ENCODE assay signal across 12 cellular contexts in genomic region chr3:171950373-171950772, GRCh38.
A peak's percentile ranks its signal among the peaks of the same experiment; 100 is the strongest.
DNase-seq lines count a peak whose midpoint lies in the region; ATAC-seq and TF ChIP-seq lines count a peak whose summit lies in the region.
"Had no signal": no experiment of that assay in that cellular context is flagged by ENCODE, and none has a peak within 500 bp of the region (broad histone marks: within the 10 kb centered on the region; RNA-seq: fewer than 3 reads in every experiment).

No MANE protein-coding gene starts in this region.

- ATAC-seq in HCT116 = peak; percentile 80
- ATAC-seq in GM19395 (IDR thresholded peaks at IDR 0.05; ENCODE audit: unreplicated experiment) = no peak
- ATAC-seq: mucosa of descending colon had no signal

- CTCF ChIA-PET in HCT116 (lab: Charles Lee) = no interaction called here

- POLR2A ChIA-PET in HCT116 (lab: Charles Lee) = no interaction called here

- no TSS peak for BruUV-seq in HCT116 (replicated peaks; lab: Mats Ljungman, UMichigan)

- no peaks in the 10 kb centered on the region for H4K20me1 ChIP-seq in HCT116 (ENCODE audit: insufficient read depth)

- peak; percentile 12 for DNase-seq in ACHN
- peak; percentile 28 for DNase-seq in HCT116 (ENCODE audit: low read depth, low spot score)
- DNase-seq in SK-N-MC (ENCODE audit: low read depth, low spot score) = peak; percentile 26
- DNase-seq in hepatic stellate cell (ENCODE audit: low spot score) = peak; percentile 53
- DNase-seq in stimulated activated CD8-positive, alpha-beta memory T cell treated with anti-CD3 and anti-CD28 coated beads, Interleukin-4, amount 100 ng/mL, for 48 hours = no peak
- no peak for DNase-seq in suprapubic skin (ENCODE audit: low spot score in 2 of 2)
- DNase-seq in caudate nucleus (lab: John Stamatoyannopoulos, UW) = no peak
- DNase-seq: CD4-positive, alpha-beta T cell; mucosa of descending colon; stimulated activated CD4-positive, alpha-beta T cell treated with anti-CD3 and anti-CD28 coated beads, Interleukin-4, amount 100 ng/mL, for 24 hours; upper lobe of left lung had no signal

- no peaks in the 10 kb centered on the region for H3K9me2 ChIP-seq in HCT116 (ENCODE audit: insufficient read depth)

- WGBS in suprapubic skin = 23% methylated on average over 1 of the region's 1 CpG

- H3K4me3 ChIP-seq in HCT116 (replicated peaks in 1 of 2; ENCODE audit: low read depth in 1 of 2, low read length in 2 of 2) (no peak overlapping the region), SK-N-MC (no peak overlapping the region), suprapubic skin (no peak overlapping the region)
- H3K4me3 ChIP-seq: mucosa of descending colon, upper lobe of left lung had no signal

- no peaks in the 10 kb centered on the region for H3K36me3 ChIP-seq in HCT116 (ENCODE audit: control insufficient read depth in 1 of 2, insufficient read depth in 2 of 2, low read length in 2 of 2)
- H3K36me3 ChIP-seq in SK-N-MC (ENCODE audit: insufficient read depth, low read length) = no peaks in the 10 kb centered on the region
- no peaks in the 10 kb centered on the region for H3K36me3 ChIP-seq in suprapubic skin
- H3K36me3 ChIP-seq: upper lobe of left lung had no signal

- TF ChIP-seq CTCF in HCT116 (IDR thresholded peaks at IDR 0.05 in 2 of 3, conservative IDR thresholded peaks at IDR 0.05 in 1 of 3; ENCODE audit: borderline replicate concordance in 1 of 3, insufficient read depth in 1 of 3, low read depth in 2 of 3, low read length in 2 of 3) (no peak), suprapubic skin (IDR thresholded peaks at IDR 0.05) (no peak)

- H3K79me2 ChIP-seq in HCT116 (ENCODE audit: insufficient read depth, low read length) = no peaks in the 10 kb centered on the region

- no peaks in the 10 kb centered on the region for H3K27me3 ChIP-seq in HCT116 (ENCODE audit: insufficient read depth, low read length)
- H3K27me3 ChIP-seq in suprapubic skin = no peaks in the 10 kb centered on the region
- H3K27me3 ChIP-seq: upper lobe of left lung had no signal

- intact Hi-C loops in HCT116 (cut with micrococcal nuclease) = no loop called here

- peak overlapping the region; percentile 72 for H2AFZ ChIP-seq in HCT116 (ENCODE audit: low read depth, low read length, poor library complexity, severe bottlenecking)

- TF ChIP-seq POLR2A in HCT116 (IDR thresholded peaks at IDR 0.05; ENCODE audit: borderline replicate concordance, extremely low read depth, insufficient read depth, insufficient read length) (no peak), suprapubic skin (IDR thresholded peaks at IDR 0.05) (no peak)

- H3K4me1 ChIP-seq in HCT116 (ENCODE audit: control insufficient read depth in 1 of 2, insufficient read depth in 2 of 2, low read length in 2 of 2) (peaks cover 7 to 14% of the 10 kb centered on the region in 2 experiments), suprapubic skin (no peaks in the 10 kb centered on the region)
- H3K4me1 ChIP-seq: upper lobe of left lung had no signal

- H3K9me3 ChIP-seq in HCT116 (ENCODE audit: control insufficient read depth in 1 of 2, insufficient read depth in 1 of 2, low read depth in 1 of 2, low read length in 2 of 2) (no peaks in the 10 kb centered on the region), SK-N-MC (ENCODE audit: low read depth, low read length) (no peaks in the 10 kb centered on the region), suprapubic skin (no peaks in the 10 kb centered on the region)
- H3K9me3 ChIP-seq: mucosa of descending colon, upper lobe of left lung had no signal

- in situ Hi-C loops in ACHN (cut with HindIII; ENCODE audit: low pct_ligation_motif_present, low pct_unique_long_range_greater_than_20kb, low sequenced_read_pairs) = no loop called here

- H3K27ac ChIP-seq in HCT116 (ENCODE audit: low read depth, low read length) (no peak overlapping the region), SK-N-MC (no peak overlapping the region), suprapubic skin (no peak overlapping the region), caudate nucleus (ENCODE audit: low read depth, low read length) (no peak overlapping the region)
- H3K27ac ChIP-seq: upper lobe of left lung had no signal

- H3K4me2 ChIP-seq in HCT116 (ENCODE audit: low read length) = peak overlapping the region; percentile 41; the same call in 1 of the 2 replicates

- H3K9ac ChIP-seq in HCT116 (ENCODE audit: low read length) (no peak overlapping the region), SK-N-MC (ENCODE audit: insufficient read length) (no peak overlapping the region)

- RAD21 ChIA-PET in HCT116 (lab: Charles Lee; ENCODE audit: low non-redundant PET in 1 of 2, low total read pairs in 2 of 2, uncharacterized antibody in 2 of 2, unreplicated experiment in 2 of 2) = no interaction called here

- no peak for TF ChIP-seq RAD21 in HCT116 (IDR thresholded peaks at IDR 0.05; ENCODE audit: low read depth)

- no peak for TF ChIP-seq EP300 in suprapubic skin (IDR thresholded peaks at IDR 0.05)

TF ChIP-seq in HCT116, 20 proteins besides CTCF, POLR2A, EP300 and RAD21:
- peak; percentile 64 for TF ChIP-seq JUND (IDR thresholded peaks at IDR 0.05)
- TF ChIP-seq ZBTB33 (IDR thresholded peaks at IDR 0.05; ENCODE audit: extremely low read depth, insufficient replicate concordance, low read length) = no peak
- peak; percentile 38 for TF ChIP-seq SP1 (IDR thresholded peaks at IDR 0.05; ENCODE audit: low read depth)
- no peak for TF ChIP-seq SIN3A (IDR thresholded peaks at IDR 0.05; ENCODE audit: low read depth)
- TF ChIP-seq TCF7L2 (IDR thresholded peaks at IDR 0.05; ENCODE audit: borderline replicate concordance, extremely low read depth, insufficient read depth, insufficient read length) = peak; percentile 75
- peak; percentile 64 for TF ChIP-seq FOSL1 (IDR thresholded peaks at IDR 0.05; ENCODE audit: low read depth)
- 0 out of 2 replicates have a peak, but pooled peaks have one; percentile 0 for TF ChIP-seq EGR1 (IDR thresholded peaks at IDR 0.05; ENCODE audit: low read depth)
- peak; percentile 16; the same call in 1 of the 2 replicates for TF ChIP-seq CEBPB (IDR thresholded peaks at IDR 0.05; ENCODE audit: low read depth)
- TF ChIP-seq CBX3 (IDR thresholded peaks at IDR 0.05; ENCODE audit: low read depth) = peak; percentile 55; the same call in 1 of the 2 replicates

Comparison
In these comparisons a context has a peak if more than half of its experiments do, and no peak if none do; other contexts are left out.
1. DNase-seq: peak in ACHN (single experiment), HCT116 (single experiment), SK-N-MC (single experiment) and hepatic stellate cell (single experiment); none in stimulated activated CD8-positive, alpha-beta memory T cell treated with anti-CD3 and anti-CD28 coated beads, Interleukin-4, amount 100 ng/mL, for 48 hours (single experiment), suprapubic skin (0 of 2) and caudate nucleus (0 of 61).